In genomic region chr14:104794641-104795467, GRCh38 we compare ENCODE assay signal across 8 cellular contexts. TPM values are rescaled to one million over a fixed set of nuclear protein-coding genes. Genes with fewer than 3 reads are reported as not detected.
DNase-seq lines count a peak whose midpoint lies in the region; ATAC-seq and TF ChIP-seq lines count a peak whose summit lies in the region.

No MANE protein-coding gene starts in this region.

- H3K4me1 Mint-ChIP-seq in T-helper 17 cell (peaks cover 39% of the 10 kb centered on the region), natural killer cell (peaks cover 19 to 64% of the 10 kb centered on the region in 2 donors)

- ATAC-seq in HG02678 (IDR thresholded peaks at IDR 0.05; ENCODE audit: unreplicated experiment) (peak; percentile 42), T-helper 17 cell (peak; percentile 32), esophagus mucosa (peak; percentile 21), natural killer cell (peak; percentile 57 to 75 (median 61))

- H3K4me3 Mint-ChIP-seq in T-helper 17 cell (peak overlapping the region; percentile 90), natural killer cell (peak overlapping the region; percentile 93)

- no peak for TF ChIP-seq CTCF in natural killer cell (IDR thresholded peaks at IDR 0.05)

- intact Hi-C loops in natural killer cell (cut with micrococcal nuclease) = loop anchor here (2.0 kb wide), 1 partner anchor 42 kb away; the partner anchor contains the start of gene SIVA1

- H3K27me3 Mint-ChIP-seq in T-helper 17 cell = no peaks in the 10 kb centered on the region
- no peaks in the 10 kb centered on the region for H3K27me3 Mint-ChIP-seq in natural killer cell (ENCODE audit: low read depth in 2 of 2)

- no peaks in the 10 kb centered on the region for H3K9me3 ChIP-seq in T-helper 17 cell (ENCODE audit: control insufficient read depth, low read length, poor library complexity, severe bottlenecking)

- no peaks in the 10 kb centered on the region for H3K9me3 Mint-ChIP-seq in natural killer cell

- peak; percentile 65 for DNase-seq in DMS 273 (lab: John Stamatoyannopoulos, UW; ENCODE audit: unreplicated experiment)
- no peak for DNase-seq in DMS 273 treated with DMSO at 0.1 percent for 48 hours (lab: John Stamatoyannopoulos, UW)
- peak in 1 of 3 donors; percentile 35 for DNase-seq in T-helper 17 cell
- peak; percentile 53 for DNase-seq in natural killer cell
- no peak for DNase-seq in mucosa of gallbladder (ENCODE audit: low spot score)
- no peak for DNase-seq in superior temporal gyrus (ENCODE audit: extremely low spot score)

- H3K36me3 Mint-ChIP-seq in T-helper 17 cell (ENCODE audit: low read depth) (no peaks in the 10 kb centered on the region), natural killer cell (no peaks in the 10 kb centered on the region)

- H3K27ac Mint-ChIP-seq in T-helper 17 cell (peak overlapping the region; percentile 80), natural killer cell (peak overlapping the region; percentile 83 to 85)

RNA-seq across cellular contexts. Expression of gene AKT1, which starts 0.7 kb away (rescaled TPM):
- 10 to 100 TPM; 72.4 to 77.2 TPM for total RNA-seq in T-helper 17 cell
- 57.3 TPM for total RNA-seq in esophagus mucosa
- total RNA-seq in natural killer cell = 100 to 1,000 TPM; 152 to 163 (median 153) TPM
- total RNA-seq in mucosa of gallbladder = 166 TPM

RNA-seq across cellular contexts. Expression of gene ZBTB42, which starts 6.0 kb away (rescaled TPM):
- 1 to 10 TPM; 2.7 to 3.3 TPM for total RNA-seq in T-helper 17 cell
- 6.4 TPM for total RNA-seq in esophagus mucosa
- total RNA-seq in natural killer cell = 1 to 10 TPM; 3.6 to 4.5 (median 3.7) TPM
- total RNA-seq in mucosa of gallbladder = 10.3 TPM

RNA-seq across cellular contexts. Expression of gene SIVA1, which starts 41.9 kb away (rescaled TPM):
- total RNA-seq in T-helper 17 cell = 10 to 100 TPM; 76.2 to 85.7 TPM
- total RNA-seq in esophagus mucosa = 51.6 TPM
- total RNA-seq in natural killer cell = 10 to 100 TPM; 59.7 to 74.8 (median 59.8) TPM
- 80.6 TPM for total RNA-seq in mucosa of gallbladder

Comparison
In these comparisons a context has a peak if more than half of its experiments do, and no peak if none do; other contexts are left out.
1. DNase-seq: peak in DMS 273 (single experiment) and natural killer cell (single experiment); none in DMS 273 treated with DMSO at 0.1 percent for 48 hours (single experiment), mucosa of gallbladder (single experiment) and superior temporal gyrus (single experiment).
2. Peak in every context shown above with its lines, with median percentiles within 50 percentile points of each other: ATAC-seq.